Comparison of ENCODE assay signal across 16 cellular contexts in genomic region chr4:13921805-13922204, GRCh38.
A peak's percentile ranks its signal among the peaks of the same experiment; 100 is the strongest.
DNase-seq lines count a peak whose midpoint lies in the region; ATAC-seq and TF ChIP-seq lines count a peak whose summit lies in the region.
"Had no signal": no experiment of that assay in that cellular context is flagged by ENCODE, and none has a peak within 500 bp of the region (broad histone marks: within the 10 kb centered on the region; RNA-seq: fewer than 3 reads in every experiment).

No MANE protein-coding gene starts in this region.

- no peaks in the 10 kb centered on the region for H3K27me3 Mint-ChIP-seq in activated CD4-positive, alpha-beta memory T cell treated with anti-CD3 and anti-CD28 coated beads for 36 hours
- no peaks in the 10 kb centered on the region for H3K27me3 Mint-ChIP-seq in endodermal cell (ENCODE audit: insufficient read depth)
- H3K27me3 Mint-ChIP-seq: activated naive CD8-positive, alpha-beta T cell treated with anti-CD3 and anti-CD28 coated beads, Interleukin-2, amount 10 ng/mL, durations not matched to agents 7 days and 5 days had no signal

- no peaks in the 10 kb centered on the region for H3K36me3 Mint-ChIP-seq in activated CD4-positive, alpha-beta memory T cell treated with anti-CD3 and anti-CD28 coated beads for 36 hours
- no peaks in the 10 kb centered on the region for H3K36me3 Mint-ChIP-seq in endodermal cell (ENCODE audit: low read depth)
- H3K36me3 Mint-ChIP-seq: activated naive CD8-positive, alpha-beta T cell treated with anti-CD3 and anti-CD28 coated beads, Interleukin-2, amount 10 ng/mL, durations not matched to agents 7 days and 5 days had no signal

- H3K36me3 ChIP-seq in HUES6 (ENCODE audit: control insufficient read depth, insufficient read depth, low read length) (no peaks in the 10 kb centered on the region), mesenchymal stem cell (ENCODE audit: control insufficient read depth in 1 of 2, insufficient read depth in 2 of 2, low read depth in 1 of 2, low read length in 2 of 2) (no peaks in the 10 kb centered on the region), endodermal cell (ENCODE audit: control insufficient read depth, insufficient read depth, low read length) (no peaks in the 10 kb centered on the region)
- H3K36me3 ChIP-seq: BLaER1, stomach had no signal

- no peak overlapping the region for H3K4me2 ChIP-seq in mesenchymal stem cell (ENCODE audit: low read length, poor library complexity, severe bottlenecking)
- H3K4me2 ChIP-seq: BLaER1 had no signal

- no peak overlapping the region for H2BK15ac ChIP-seq in mesenchymal stem cell (ENCODE audit: low read depth, poor library complexity, severe bottlenecking)

- CTCF ChIA-PET in activated CD4-positive, alpha-beta memory T cell treated with anti-CD3 and anti-CD28 coated beads for 36 hours (lab: Charles Lee) = no interaction called here

- H3K4me3 Mint-ChIP-seq in activated CD4-positive, alpha-beta memory T cell treated with anti-CD3 and anti-CD28 coated beads for 36 hours = no peak overlapping the region
- H3K4me3 Mint-ChIP-seq in endodermal cell = no peak overlapping the region
- H3K4me3 Mint-ChIP-seq: activated naive CD8-positive, alpha-beta T cell treated with anti-CD3 and anti-CD28 coated beads, Interleukin-2, amount 10 ng/mL, durations not matched to agents 7 days and 5 days; T-helper 1 cell treated with Interleukin-12 subunit alpha and Interleukin-12 subunit beta and Interleukin-4 antibody, amounts not matched to agents 30 μg/mL and 1 μg/mL, for 36 hours had no signal

- H3K27me3 ChIP-seq in HUES6 (ENCODE audit: control insufficient read depth, insufficient read depth, low read length) = no peaks in the 10 kb centered on the region
- H3K27me3 ChIP-seq in mesenchymal stem cell (ENCODE audit: control insufficient read depth in 1 of 2, insufficient read depth in 1 of 2, low read length in 2 of 2) = no peaks in the 10 kb centered on the region
- peaks cover 8% of the 10 kb centered on the region for H3K27me3 ChIP-seq in endodermal cell (ENCODE audit: control insufficient read depth, insufficient read depth, low read length, poor library complexity, severe bottlenecking)
- H3K27me3 ChIP-seq: BLaER1, stomach had no signal

- H3K9me3 Mint-ChIP-seq in activated CD4-positive, alpha-beta memory T cell treated with anti-CD3 and anti-CD28 coated beads for 36 hours = no peaks in the 10 kb centered on the region
- peaks cover 4% of the 10 kb centered on the region for H3K9me3 Mint-ChIP-seq in endodermal cell
- H3K9me3 Mint-ChIP-seq: activated naive CD8-positive, alpha-beta T cell treated with anti-CD3 and anti-CD28 coated beads, Interleukin-2, amount 10 ng/mL, durations not matched to agents 7 days and 5 days had no signal

- ATAC-seq in GM21423 (IDR thresholded peaks at IDR 0.05; ENCODE audit: unreplicated experiment) = no peak

- no peak overlapping the region for H3K4me3 ChIP-seq in HUES6 (ENCODE audit: low read depth, low read length)
- no peak overlapping the region for H3K4me3 ChIP-seq in cardiac fibroblast (replicated peaks in 1 of 2; ENCODE audit: low read depth in 2 of 2, low read length in 2 of 2)
- peak overlapping the region in 1 of 2 experiments; percentile 31 for H3K4me3 ChIP-seq in mesenchymal stem cell (ENCODE audit: insufficient read depth in 1 of 2, low read depth in 1 of 2, low read length in 2 of 2)
- H3K4me3 ChIP-seq in endodermal cell (ENCODE audit: low read length) = no peak overlapping the region
- H3K4me3 ChIP-seq: BLaER1, stomach had no signal

- peak overlapping the region; percentile 60 to 89 for H3K18ac ChIP-seq in mesenchymal stem cell (ENCODE audit: low read depth in 1 of 2, low read length in 2 of 2)

- H3K9ac ChIP-seq in HUES6 (ENCODE audit: low read length) (no peak overlapping the region), mesenchymal stem cell (ENCODE audit: low read length) (peak overlapping the region; percentile 82), endodermal cell (ENCODE audit: extremely low read depth, low read length, poor library complexity, severe bottlenecking) (no peak overlapping the region)
- H3K9ac ChIP-seq: BLaER1 had no signal

- H3K79me1 ChIP-seq in mesenchymal stem cell (replicated peaks; ENCODE audit: low read length, poor library complexity, severe bottlenecking) = no peaks in the 10 kb centered on the region

- H2BK120ac ChIP-seq in mesenchymal stem cell (ENCODE audit: low read depth, low read length) = peak overlapping the region; percentile 6

- H2AK5ac ChIP-seq in mesenchymal stem cell (ENCODE audit: low read length, severe bottlenecking) = peak overlapping the region; percentile 98

- H3K27ac ChIP-seq in HUES6 (ENCODE audit: low read depth, low read length) = peak overlapping the region; percentile 25; the same call in 1 of the 2 replicates
- peak overlapping the region; percentile 89 for H3K27ac ChIP-seq in mesenchymal stem cell (ENCODE audit: low read length, poor library complexity, severe bottlenecking)
- no peak overlapping the region for H3K27ac ChIP-seq in endodermal cell (ENCODE audit: low read depth, low read length)
- H3K27ac ChIP-seq: BLaER1, stomach had no signal

- intact Hi-C loops in activated CD4-positive, alpha-beta memory T cell treated with anti-CD3 and anti-CD28 coated beads for 36 hours (cut with micrococcal nuclease) = no loop called here

- peaks cover 17% of the 10 kb centered on the region for H3K4me1 ChIP-seq in HUES6 (ENCODE audit: control insufficient read depth, insufficient read depth, low read length)
- H3K4me1 ChIP-seq in mesenchymal stem cell (ENCODE audit: control insufficient read depth, insufficient read depth, low read depth, low read length) = peaks cover 11% of the 10 kb centered on the region
- no peaks in the 10 kb centered on the region for H3K4me1 ChIP-seq in endodermal cell (ENCODE audit: control insufficient read depth, insufficient read depth, low read length)
- H3K4me1 ChIP-seq: BLaER1, stomach had no signal

- H4K91ac ChIP-seq in mesenchymal stem cell (ENCODE audit: low read length) = peak overlapping the region; percentile 53

- H3K27ac Mint-ChIP-seq in activated CD4-positive, alpha-beta memory T cell treated with anti-CD3 and anti-CD28 coated beads for 36 hours = no peak overlapping the region
- no peak overlapping the region for H3K27ac Mint-ChIP-seq in endodermal cell
- H3K27ac Mint-ChIP-seq: activated naive CD8-positive, alpha-beta T cell treated with anti-CD3 and anti-CD28 coated beads, Interleukin-2, amount 10 ng/mL, durations not matched to agents 7 days and 5 days; T-helper 1 cell treated with Interleukin-12 subunit alpha and Interleukin-12 subunit beta and Interleukin-4 antibody, amounts not matched to agents 30 μg/mL and 1 μg/mL, for 36 hours had no signal

- H2BK12ac ChIP-seq in mesenchymal stem cell (ENCODE audit: low read length in 2 of 2) = peak overlapping the region; percentile 29 to 90

- 33% methylated on average over 1 of the region's 1 CpG for WGBS in mesenchymal stem cell
- 86 to 94% methylated on average over 1 of the region's 1 CpG for WGBS in endodermal cell (ENCODE audit: insufficient coverage in 1 of 2, insufficient read length in 1 of 2), 2 experiments

- POLR2A ChIA-PET in activated CD4-positive, alpha-beta memory T cell treated with anti-CD3 and anti-CD28 coated beads for 36 hours (lab: Charles Lee) = no interaction called here

- TF ChIP-seq CTCF in cardiac fibroblast (IDR thresholded peaks at IDR 0.05; ENCODE audit: low read depth, low read length) = no peak
- TF ChIP-seq CTCF in endodermal cell (conservative IDR thresholded peaks at IDR 0.05) = no peak

- no peak overlapping the region for H4K8ac ChIP-seq in mesenchymal stem cell (ENCODE audit: low read length)

- H3K9me3 ChIP-seq in HUES6 (ENCODE audit: control insufficient read depth, insufficient read depth, low read depth, low read length) = no peaks in the 10 kb centered on the region
- no peaks in the 10 kb centered on the region for H3K9me3 ChIP-seq in mesenchymal stem cell (ENCODE audit: control insufficient read depth, low read length)
- H3K9me3 ChIP-seq in endodermal cell (ENCODE audit: control insufficient read depth, low read length) = no peaks in the 10 kb centered on the region
- H3K9me3 ChIP-seq: stomach had no signal

- no peak overlapping the region for H2AFZ ChIP-seq in mesenchymal stem cell (ENCODE audit: low read depth, low read length)

- no peak overlapping the region for H3K14ac ChIP-seq in mesenchymal stem cell (ENCODE audit: low read length in 2 of 2)

- DNase-seq in AG20443 (ENCODE audit: low spot score) (peak; percentile 22), cardiac fibroblast (ENCODE audit: low read depth in 2 of 2) (peak; percentile 40 to 68), mesenchymal stem cell (peak; percentile 62), endodermal cell (no peak), D341Med (ENCODE audit: low spot score) (no peak)
- DNase-seq in activated CD4-positive, alpha-beta memory T cell treated with anti-CD3 and anti-CD28 coated beads for 36 hours = no peak
- DNase-seq: activated naive CD8-positive, alpha-beta T cell treated with anti-CD3 and anti-CD28 coated beads, Interleukin-2, amount 10 ng/mL, durations not matched to agents 7 days and 5 days; NCI-H1930; NCI-H526 treated with DMSO at 0.1 percent for 48 hours; RPMI8226; small intestine; stomach had no signal

- no peaks in the 10 kb centered on the region for H3K4me1 Mint-ChIP-seq in activated CD4-positive, alpha-beta memory T cell treated with anti-CD3 and anti-CD28 coated beads for 36 hours (ENCODE audit: low read depth)
- peaks cover 2% of the 10 kb centered on the region for H3K4me1 Mint-ChIP-seq in endodermal cell
- H3K4me1 Mint-ChIP-seq: activated naive CD8-positive, alpha-beta T cell treated with anti-CD3 and anti-CD28 coated beads, Interleukin-2, amount 10 ng/mL, durations not matched to agents 7 days and 5 days had no signal

- H3K4ac ChIP-seq in mesenchymal stem cell (ENCODE audit: low read depth in 1 of 2, low read length in 2 of 2) = peak overlapping the region; percentile 9 to 96

- H3K23ac ChIP-seq in mesenchymal stem cell (ENCODE audit: low read length in 2 of 2) = no peak overlapping the region

- peak overlapping the region; percentile 94 for H2BK5ac ChIP-seq in mesenchymal stem cell (ENCODE audit: low read depth, low read length, poor library complexity, severe bottlenecking)

Comparison
In these comparisons a context has a peak if more than half of its experiments do, and no peak if none do; other contexts are left out.
1. DNase-seq: peak in AG20443 (single experiment), cardiac fibroblast (2 of 2) and mesenchymal stem cell (single experiment); none in activated CD4-positive, alpha-beta memory T cell treated with anti-CD3 and anti-CD28 coated beads for 36 hours (single experiment), endodermal cell (single experiment) and D341Med (single experiment).